ENCODE assay signal across 8 cellular contexts in the genomic region with DNA sequence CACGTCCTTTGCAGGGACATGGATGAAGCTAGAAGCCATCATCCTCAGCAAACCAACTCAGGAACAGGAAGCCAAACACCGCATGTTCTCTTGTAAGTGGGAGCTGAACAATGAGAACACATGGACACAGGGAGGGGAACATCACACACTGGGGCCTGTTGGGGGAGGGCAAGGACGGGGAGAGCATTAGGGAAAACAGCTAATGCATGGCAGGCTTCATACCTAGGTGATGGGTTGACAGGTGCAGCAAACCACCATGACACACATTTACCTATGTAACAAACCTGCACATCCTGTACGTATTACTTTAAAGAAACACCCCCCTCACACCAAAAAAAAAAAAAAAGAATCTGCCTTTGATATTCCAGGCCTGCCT. TPM values are rescaled to one million over a fixed set of nuclear protein-coding genes. Genes with fewer than 3 reads are reported as not detected.
DNase-seq lines count a peak whose midpoint lies in the region; ATAC-seq and TF ChIP-seq lines count a peak whose summit lies in the region.
"Not testable (repeated sequence)": the region's sequence is repeated elsewhere in the genome, so short reads cannot be mapped to it uniquely, and the experiment has no call there.

No MANE protein-coding gene starts in this region.

- peak overlapping the region; percentile 98 for H3K27ac Mint-ChIP-seq in CD8-positive, alpha-beta T cell
- peak overlapping the region; percentile 100 for H3K27ac Mint-ChIP-seq in activated B cell treated with CpG ODN at 0.5 μM for 24 hours
- peak overlapping the region; percentile 98 for H3K27ac Mint-ChIP-seq in memory B cell

- H3K4me1 Mint-ChIP-seq in CD8-positive, alpha-beta T cell (ENCODE audit: low read depth), result peaks cover 70% of the 10 kb centered on the region
- H3K4me1 Mint-ChIP-seq in activated B cell treated with CpG ODN at 0.5 μM for 24 hours (peaks cover 98% of the 10 kb centered on the region), memory B cell (peaks cover 62% of the 10 kb centered on the region)

- CTCF ChIA-PET in CD8-positive, alpha-beta T cell (lab: Charles Lee), result interaction anchor here (0.9 to 1.3 kb wide), 2 partner anchors 52 to 79 kb away, joined by 3 read pairs; no protein-coding TSS in a partner anchor
- CTCF ChIA-PET in activated B cell treated with CpG ODN at 0.5 μM for 24 hours (lab: Charles Lee), result interaction anchor here (0.9 to 2.8 kb wide), 4 partner anchors 17 to 169 kb away, joined by 3 to 21 read pairs (median 4); no protein-coding TSS in a partner anchor

- not testable (repeated sequence) for H3K36me3 Mint-ChIP-seq in CD8-positive, alpha-beta T cell; activated B cell treated with CpG ODN at 0.5 μM for 24 hours (ENCODE audit: low read depth); memory B cell

- not testable (repeated sequence) for H3K9ac ChIP-seq in HUES48 (ENCODE audit: low read depth, low read length)

- peak overlapping the region; percentile 45 for H3K4me3 ChIP-seq in CD8-positive, alpha-beta T cell (ENCODE audit: low read depth, low read length)
- H3K4me3 ChIP-seq in HUES48 (ENCODE audit: low read depth, low read length), result not testable (repeated sequence)
- peak overlapping the region in 3 of 4 donors; percentile 2 to 25 (median 11) for H3K4me3 ChIP-seq in stomach

- H3K36me3 ChIP-seq in CD8-positive, alpha-beta T cell (ENCODE audit: insufficient read depth, low read length); HUES48 (ENCODE audit: control insufficient read depth, insufficient read depth, low read length); stomach: not testable (repeated sequence)

- H3K27ac ChIP-seq in CD8-positive, alpha-beta T cell (ENCODE audit: low read depth, low read length), result peak overlapping the region; percentile 79
- H3K27ac ChIP-seq in HUES48 (ENCODE audit: low read depth, low read length) (peak overlapping the region; percentile 45), caudate nucleus (ENCODE audit: low read depth, low read length) (peak overlapping the region; percentile 76), stomach (peak overlapping the region; percentile 34 to 90 (median 58))

- POLR2A ChIA-PET in CD8-positive, alpha-beta T cell (lab: Charles Lee), result interaction anchor here (0.8 kb wide), 2 partner anchors 52 to 74 kb away, joined by 3 read pairs; no protein-coding TSS in a partner anchor
- POLR2A ChIA-PET in activated B cell treated with CpG ODN at 0.5 μM for 24 hours (lab: Charles Lee), result interaction anchor here (0.7 to 8.6 kb wide), 16 partner anchors 10 to 166 kb away, joined by 3 to 85 read pairs (median 6); partner anchors contain the start of gene USP6NL

- H3K4me3 Mint-ChIP-seq in CD8-positive, alpha-beta T cell, result peak overlapping the region; percentile 86
- H3K4me3 Mint-ChIP-seq in activated B cell treated with CpG ODN at 0.5 μM for 24 hours, result peak overlapping the region; percentile 90
- peak overlapping the region; percentile 90 for H3K4me3 Mint-ChIP-seq in memory B cell

- TF ChIP-seq POLR2A in stomach (IDR thresholded peaks at IDR 0.05), result not testable (repeated sequence)

- WGBS in stomach, 5 donors, result 60 to 82% (median 74%) methylated on average over 4 of the region's 4 CpGs

- peaks cover 56% of the 10 kb centered on the region for H3K4me1 ChIP-seq in CD8-positive, alpha-beta T cell (ENCODE audit: insufficient read depth, low read length)
- peaks cover 13% of the 10 kb centered on the region; the same call in 1 of the 2 replicates for H3K4me1 ChIP-seq in HUES48 (ENCODE audit: control insufficient read depth, insufficient read depth, low read length)
- H3K4me1 ChIP-seq in stomach, result peaks cover 7 to 43% (median 16%) of the 10 kb centered on the region in 4 donors

- not testable (repeated sequence) for H3K9me3 Mint-ChIP-seq in CD8-positive, alpha-beta T cell; activated B cell treated with CpG ODN at 0.5 μM for 24 hours; memory B cell

- DNase-seq in CD8-positive, alpha-beta T cell, result peak in 2 of 7 experiments; percentile 16 to 18
- DNase-seq in activated B cell treated with CpG ODN at 0.5 μM for 24 hours; memory B cell (ENCODE audit: low spot score in 2 of 2); stomach: not testable (repeated sequence)
- DNase-seq in caudate nucleus (lab: John Stamatoyannopoulos, UW), result peak in 1 of 61 donors; percentile 3

- TF ChIP-seq CTCF in CD8-positive, alpha-beta T cell (IDR thresholded peaks at IDR 0.05); activated B cell treated with CpG ODN at 0.5 μM for 24 hours (IDR thresholded peaks at IDR 0.05); stomach (IDR thresholded peaks at IDR 0.05): not testable (repeated sequence)

- intact Hi-C loops in CD8-positive, alpha-beta T cell (cut with DNase I, micrococcal nuclease), result loop anchor here (2.0 to 10.0 kb wide), 5 partner anchors 26 to 520 kb away; partner anchors contain the start of gene USP6NL (in 2 of the 2)
- intact Hi-C loops in activated B cell treated with CpG ODN at 0.5 μM for 24 hours (cut with micrococcal nuclease), result loop anchor here (2.0 kb wide), 2 partner anchors 60 to 520 kb away; no protein-coding TSS in a partner anchor
- intact Hi-C loops in stomach (cut with DNase I; ENCODE audit: low total_unique reads), result not testable (repeated sequence)

- not testable (repeated sequence) for H3K27me3 ChIP-seq in CD8-positive, alpha-beta T cell (ENCODE audit: insufficient read depth, low read length); HUES48 (ENCODE audit: control insufficient read depth, insufficient read depth, low read length); stomach

- H3K27me3 Mint-ChIP-seq in CD8-positive, alpha-beta T cell (ENCODE audit: low read depth); activated B cell treated with CpG ODN at 0.5 μM for 24 hours; memory B cell: not testable (repeated sequence)

- peak; percentile 52 for ATAC-seq in CD8-positive, alpha-beta T cell
- peak; percentile 1 for ATAC-seq in GM19328 (IDR thresholded peaks at IDR 0.05; ENCODE audit: unreplicated experiment)
- ATAC-seq in HG02759 (IDR thresholded peaks at IDR 0.05; ENCODE audit: unreplicated experiment), result peak; percentile 18
- peak; percentile 16 for ATAC-seq in activated B cell treated with CpG ODN at 0.5 μM for 24 hours (ENCODE audit: low read depth)
- peak; percentile 43 for ATAC-seq in memory B cell (ENCODE audit: low read depth)

- not testable (repeated sequence) for TF ChIP-seq EP300 in stomach (IDR thresholded peaks at IDR 0.05)

- H3K9me3 ChIP-seq in CD8-positive, alpha-beta T cell (ENCODE audit: low read length); HUES48 (ENCODE audit: control insufficient read depth, insufficient read depth, low read length); stomach: not testable (repeated sequence)

RNA-seq across cellular contexts. Expression of gene ECHDC3, which starts 57.9 kb away (rescaled TPM):
- total RNA-seq in CD8-positive, alpha-beta T cell, result 1 to 10 TPM in 1 of 2 experiments, under 1 TPM in 1; 0.90 to 1.3 TPM
- total RNA-seq in activated B cell treated with CpG ODN at 0.5 μM for 24 hours, result 10.1 and 12.5 TPM in 2 replicates
- total RNA-seq in stomach, result 10 to 100 TPM in 4 of 5 donors, under 1 TPM in 1; 0.58 to 70.6 (median 15.6) TPM
- 10 to 100 TPM; 29.5 to 34.8 (median 31.9) TPM for polyA plus RNA-seq in stomach

Comparison
In these comparisons a context has a peak if more than half of its experiments do, and no peak if none do; other contexts are left out.
1. ATAC-seq: peak in every context shown above with its lines; median percentile 52 in CD8-positive, alpha-beta T cell; 43 in memory B cell; 18 in HG02759; 16 in activated B cell treated with CpG ODN at 0.5 μM for 24 hours; 1 in GM19328.